Comparison of ENCODE assay signal across 28 cellular contexts in the genomic region with DNA sequence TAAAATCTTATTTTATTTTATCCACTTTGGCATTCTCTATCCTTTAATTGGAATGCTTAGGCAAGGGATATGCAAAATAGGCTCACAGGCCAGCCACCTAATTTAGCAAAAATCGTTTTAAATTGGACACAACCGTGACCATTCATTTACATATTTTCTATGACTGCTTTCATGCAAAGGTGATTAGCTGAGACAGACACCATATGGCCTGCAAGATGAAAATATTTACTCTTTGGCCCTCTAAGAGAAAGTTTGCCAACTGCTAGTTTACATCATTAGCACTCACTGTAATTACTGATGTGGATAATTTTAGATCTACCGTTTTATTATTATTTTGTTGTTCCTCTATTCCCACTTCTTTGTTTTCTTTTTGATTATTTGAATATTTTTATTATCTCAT.
"Had no signal": no experiment of that assay in that cellular context is flagged by ENCODE, and none has a peak within 500 bp of the region (broad histone marks: within the 10 kb centered on the region; RNA-seq: fewer than 3 reads in every experiment).

No MANE protein-coding gene starts in this region.

- H3K27me3 ChIP-seq: gastroesophageal sphincter, heart left ventricle, hepatocyte, left lung, neutrophil, right lobe of liver, suprapubic skin, transverse colon, upper lobe of right lung, vagina had no signal

- H2AFZ ChIP-seq: hepatocyte, parathyroid adenoma had no signal

- H3K4me1 ChIP-seq: left lung, parathyroid adenoma, right lobe of liver, transverse colon, upper lobe of right lung, vagina had no signal

- H3K9ac ChIP-seq: parathyroid adenoma had no signal

- H3K9me3 ChIP-seq: gastroesophageal sphincter, heart left ventricle, mucosa of descending colon, neutrophil, right lobe of liver, suprapubic skin, transverse colon, upper lobe of right lung, vagina had no signal

- H3K36me3 ChIP-seq: gastroesophageal sphincter, heart left ventricle, left lung, neutrophil, right lobe of liver, suprapubic skin, transverse colon, upper lobe of right lung, vagina had no signal

- DNase-seq: effector CD8-positive, alpha-beta T cell; endodermal cell; foreskin fibroblast; heart left ventricle; left cardiac atrium; left lung; mesenchymal stem cell; mucosa of descending colon; naive B cell; right lobe of liver; small intestine; stimulated activated CD4-positive, alpha-beta T cell treated with anti-CD3 and anti-CD28 coated beads, Interleukin-12 subunit alpha, Interleukin-12 subunit beta, amount 100 ng/mL, for 4 hours; stimulated activated CD4-positive, alpha-beta T cell treated with anti-CD3 and anti-CD28 coated beads, Interleukin-1b, Interleukin-23, amount 100 ng/mL, for 48 hours; stimulated activated CD4-positive, alpha-beta T cell treated with anti-CD3 and anti-CD28 coated beads, Interleukin-4, amount 100 ng/mL, for 1 hour; stimulated activated CD8-positive, alpha-beta memory T cell treated with anti-CD3 and anti-CD28 coated beads, Interleukin-4, amount 100 ng/mL, for 48 hours; stimulated activated naive CD4-positive, alpha-beta T cell; stimulated activated naive CD8-positive, alpha-beta T cell treated with anti-CD3 and anti-CD28 coated beads, Interleukin-15, amount 100 ng/mL, for 72 hours; transverse colon; upper lobe of right lung had no signal

- ATAC-seq: esophagus mucosa; gastroesophageal sphincter; heart left ventricle; left cardiac atrium; left lung; mucosa of descending colon; natural killer cell treated with Interleukin-12 subunit alpha and Interleukin-12 subunit beta and Interleukin-15 and Interleukin-18, amount 100 ng/mL, for 72 hours; right lobe of liver; stimulated activated naive CD8-positive, alpha-beta T cell treated with anti-CD3 and anti-CD28 coated beads, Interleukin-15, amount 100 ng/mL, for 72 hours; upper lobe of right lung had no signal

- H3K4me3 ChIP-seq: gastroesophageal sphincter, heart left ventricle, hepatocyte, left lung, mucosa of descending colon, right lobe of liver, suprapubic skin, transverse colon, upper lobe of right lung, vagina had no signal

- FAIRE-seq: small intestine had no signal

- H3K4me2 ChIP-seq: hepatocyte had no signal

- H3K27ac ChIP-seq: epithelial cell of prostate, gastroesophageal sphincter, heart left ventricle, hepatocyte, left lung, neutrophil, parathyroid adenoma, right lobe of liver, suprapubic skin, transverse colon, upper lobe of right lung, vagina had no signal

- H3K79me2 ChIP-seq: hepatocyte, parathyroid adenoma had no signal
